ENCODE assay signal across 1 cellular context in the genomic region with DNA sequence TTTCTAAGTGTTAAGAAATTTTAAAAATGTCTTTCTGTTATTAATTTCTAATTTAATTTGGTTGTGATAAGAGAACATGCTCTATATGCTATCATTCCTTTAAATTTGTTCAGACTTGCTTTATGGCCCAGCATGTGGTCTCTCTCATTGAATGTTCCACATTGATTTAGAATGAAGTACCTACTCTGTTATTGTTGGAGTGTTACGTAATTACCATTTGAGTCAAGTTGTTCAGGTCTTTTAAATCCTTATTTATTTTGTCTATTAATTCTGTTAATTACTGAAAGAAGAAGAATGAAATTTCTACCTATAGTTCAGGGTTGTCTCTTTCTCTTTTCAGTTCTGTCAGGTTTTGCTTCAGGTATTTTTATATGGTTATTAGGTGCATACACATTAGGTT.
TF ChIP-seq lines count a peak whose summit lies in the region.

No MANE protein-coding gene starts in this region.

TF ChIP-seq in HepG2, 621 proteins besides CTCF, POLR2A, EP300 and RAD21:
- TF ChIP-seq ZNF383 (CRISPR knock-in tag; IDR thresholded peaks at IDR 0.05; ENCODE audit: borderline replicate concordance) (no peak), ZNF773 (CRISPR knock-in tag; IDR thresholded peaks at IDR 0.05; ENCODE audit: borderline replicate concordance) (no peak), CEBPB (IDR thresholded peaks at IDR 0.05; ENCODE audit: borderline replicate concordance, low read depth, low read length) (0 out of 2 replicates have a peak, but pooled peaks have one; percentile 29), NPAS2 (CRISPR knock-in tag; IDR thresholded peaks at IDR 0.05; ENCODE audit: borderline replicate concordance) (no peak)
